Comparison of ENCODE assay signal across 26 cellular contexts in genomic region chr1:99594205-99594604, GRCh38. TPM values are rescaled to one million over a fixed set of nuclear protein-coding genes. Genes with fewer than 3 reads are reported as not detected.
DNase-seq lines count a peak whose midpoint lies in the region; ATAC-seq and TF ChIP-seq lines count a peak whose summit lies in the region.
"Had no signal": no experiment of that assay in that cellular context is flagged by ENCODE, and none has a peak within 500 bp of the region (broad histone marks: within the 10 kb centered on the region; RNA-seq: fewer than 3 reads in every experiment).

No MANE protein-coding gene starts in this region.

- H2BK120ac ChIP-seq in mesenchymal stem cell (ENCODE audit: low read depth, low read length) = no peak overlapping the region

- H3K23ac ChIP-seq in mesenchymal stem cell (ENCODE audit: low read length in 2 of 2) = no peak overlapping the region

- H4K20me1 ChIP-seq in PC-9 (ENCODE audit: insufficient read depth) = no peaks in the 10 kb centered on the region

- H3K27me3 Mint-ChIP-seq in activated CD8-positive, alpha-beta T cell treated with anti-CD3 and anti-CD28 coated beads, Interleukin-2, amount 10 ng/mL, durations not matched to agents 7 days and 5 days (ENCODE audit: low read depth) = peaks cover 2% of the 10 kb centered on the region

- H2BK5ac ChIP-seq in mesenchymal stem cell (ENCODE audit: low read depth, low read length, poor library complexity, severe bottlenecking) = no peak overlapping the region

- no peaks in the 10 kb centered on the region for H3K79me1 ChIP-seq in mesenchymal stem cell (replicated peaks; ENCODE audit: low read length, poor library complexity, severe bottlenecking)

- CTCF ChIA-PET in PC-9 (lab: Charles Lee) = no interaction called here
- CTCF ChIA-PET in activated CD8-positive, alpha-beta T cell treated with anti-CD3 and anti-CD28 coated beads, Interleukin-2, amount 10 ng/mL, durations not matched to agents 7 days and 5 days (lab: Charles Lee) = interaction anchor here (1.5 kb wide), 1 partner anchor 8 kb away, joined by 3 read pairs; no protein-coding TSS in a partner anchor

- H3K4me3 ChIP-seq in SK-N-MC (no peak overlapping the region), mesenchymal stem cell (ENCODE audit: insufficient read depth in 1 of 2, low read depth in 1 of 2, low read length in 2 of 2) (no peak overlapping the region), PC-9 (no peak overlapping the region)
- H3K4me3 ChIP-seq: A549, Peyer's patch had no signal

- H3K36me3 Mint-ChIP-seq in activated CD8-positive, alpha-beta T cell treated with anti-CD3 and anti-CD28 coated beads, Interleukin-2, amount 10 ng/mL, durations not matched to agents 7 days and 5 days (ENCODE audit: low read depth) = no peaks in the 10 kb centered on the region
- H3K36me3 Mint-ChIP-seq: CD14-positive monocyte; CD8-positive, alpha-beta memory T cell; IgD-negative memory B cell had no signal

- H3K79me2 ChIP-seq in PC-9 (ENCODE audit: low read depth) = no peaks in the 10 kb centered on the region

- H3K9ac ChIP-seq in SK-N-MC (ENCODE audit: insufficient read length) = no peak overlapping the region
- no peak overlapping the region for H3K9ac ChIP-seq in mesenchymal stem cell (ENCODE audit: low read length)

- peaks cover 2% of the 10 kb centered on the region for H3K4me1 ChIP-seq in mesenchymal stem cell (ENCODE audit: control insufficient read depth, insufficient read depth, low read depth, low read length)
- 0 out of 2 replicates have a peak, but pooled peaks cover 4% of the 10 kb centered on the region for H3K4me1 ChIP-seq in PC-9 (replicated peaks; ENCODE audit: insufficient read depth)
- H3K4me1 ChIP-seq: Peyer's patch had no signal

- H3K27ac ChIP-seq in SK-N-MC = 0 out of 2 replicates have a peak overlapping the region, but pooled peaks have one; percentile 39
- no peak overlapping the region for H3K27ac ChIP-seq in mesenchymal stem cell (ENCODE audit: low read length, poor library complexity, severe bottlenecking)
- H3K27ac ChIP-seq in PC-9 = no peak overlapping the region
- H3K27ac ChIP-seq: A549, Peyer's patch had no signal

- H3F3A ChIP-seq in PC-9 (ENCODE audit: insufficient read depth, low read depth) = no peaks in the 10 kb centered on the region

- H2BK15ac ChIP-seq in mesenchymal stem cell (ENCODE audit: low read depth, poor library complexity, severe bottlenecking) = no peak overlapping the region

- POLR2A ChIA-PET in PC-9 (lab: Charles Lee; ENCODE audit: unreplicated experiment) = no interaction called here
- POLR2A ChIA-PET in activated CD8-positive, alpha-beta T cell treated with anti-CD3 and anti-CD28 coated beads, Interleukin-2, amount 10 ng/mL, durations not matched to agents 7 days and 5 days (lab: Charles Lee) = no interaction called here

- H4K91ac ChIP-seq in mesenchymal stem cell (ENCODE audit: low read length) = no peak overlapping the region

- H4K8ac ChIP-seq in mesenchymal stem cell (ENCODE audit: low read length) = no peak overlapping the region

- H3K9me3 ChIP-seq in SK-N-MC (ENCODE audit: low read depth, low read length) (no peaks in the 10 kb centered on the region), mesenchymal stem cell (ENCODE audit: control insufficient read depth, low read length) (peaks cover 7% of the 10 kb centered on the region), PC-9 (ENCODE audit: insufficient read depth, low read depth) (no peaks in the 10 kb centered on the region)
- H3K9me3 ChIP-seq: A549, BE2C, Peyer's patch had no signal

- BruUV-seq in PC-9 (replicated peaks; lab: Mats Ljungman, UMichigan) = no TSS peak

- no peaks in the 10 kb centered on the region for H3K9me2 ChIP-seq in PC-9 (ENCODE audit: insufficient read depth)

- no peaks in the 10 kb centered on the region for H3K36me3 ChIP-seq in SK-N-MC (ENCODE audit: insufficient read depth, low read length)
- H3K36me3 ChIP-seq in mesenchymal stem cell (ENCODE audit: control insufficient read depth in 1 of 2, insufficient read depth in 2 of 2, low read depth in 1 of 2, low read length in 2 of 2) = no peaks in the 10 kb centered on the region
- no peaks in the 10 kb centered on the region for H3K36me3 ChIP-seq in PC-9 (ENCODE audit: low read depth)
- H3K36me3 ChIP-seq: BE2C, Peyer's patch had no signal

- H3K9me3 Mint-ChIP-seq in activated CD8-positive, alpha-beta T cell treated with anti-CD3 and anti-CD28 coated beads, Interleukin-2, amount 10 ng/mL, durations not matched to agents 7 days and 5 days (ENCODE audit: insufficient read depth) = no peaks in the 10 kb centered on the region

- no peak for ATAC-seq in activated CD8-positive, alpha-beta T cell treated with anti-CD3 and anti-CD28 coated beads, Interleukin-2, amount 10 ng/mL, durations not matched to agents 7 days and 5 days
- ATAC-seq: A549 had no signal

- no peak overlapping the region for H3K27ac Mint-ChIP-seq in activated CD8-positive, alpha-beta T cell treated with anti-CD3 and anti-CD28 coated beads, Interleukin-2, amount 10 ng/mL, durations not matched to agents 7 days and 5 days
- H3K27ac Mint-ChIP-seq: CD14-positive monocyte; CD8-positive, alpha-beta memory T cell; IgD-negative memory B cell had no signal

- H3K4me3 Mint-ChIP-seq in activated CD8-positive, alpha-beta T cell treated with anti-CD3 and anti-CD28 coated beads, Interleukin-2, amount 10 ng/mL, durations not matched to agents 7 days and 5 days = no peak overlapping the region
- H3K4me3 Mint-ChIP-seq: CD14-positive monocyte; CD8-positive, alpha-beta memory T cell; IgD-negative memory B cell had no signal

- H3K27me3 ChIP-seq in mesenchymal stem cell (ENCODE audit: control insufficient read depth in 1 of 2, insufficient read depth in 1 of 2, low read length in 2 of 2) (no peaks in the 10 kb centered on the region), PC-9 (ENCODE audit: insufficient read depth, low read depth) (no peaks in the 10 kb centered on the region)
- H3K27me3 ChIP-seq: BE2C, Peyer's patch had no signal

- TF ChIP-seq CTCF in PC-9 (conservative IDR thresholded peaks at IDR 0.05) = no peak

- H2AFZ ChIP-seq in mesenchymal stem cell (ENCODE audit: low read depth, low read length) = no peak overlapping the region
- H2AFZ ChIP-seq in PC-9 = no peak overlapping the region

- no peak overlapping the region for H2BK12ac ChIP-seq in mesenchymal stem cell (ENCODE audit: low read length in 2 of 2)

- no peak for DNase-seq in SK-N-MC (ENCODE audit: low read depth, low spot score)
- peak; percentile 73 to 78 for DNase-seq in dermis microvascular lymphatic vessel endothelial cell (ENCODE audit: low read depth in 2 of 2)
- DNase-seq in mesenchymal stem cell = no peak
- peak; percentile 44 for DNase-seq in pulmonary artery endothelial cell (ENCODE audit: low read depth, low spot score)
- no peak for DNase-seq in pons (ENCODE audit: low spot score)
- no peak for DNase-seq in PC-9
- DNase-seq in activated CD8-positive, alpha-beta T cell treated with anti-CD3 and anti-CD28 coated beads, Interleukin-2, amount 10 ng/mL, durations not matched to agents 7 days and 5 days = no peak
- no peak for DNase-seq in stimulated activated naive CD4-positive, alpha-beta T cell (lab: John Stamatoyannopoulos, UW)
- DNase-seq: BE2C; CD8-positive, alpha-beta memory T cell; DMS79 treated with DMSO at 0.1 percent for 48 hours; GF-D8; GOT3; HCEC 1CT; NCI-H1048; NCI-H1417; NCI-H1694 treated with DMSO at 0.1 percent for 48 hours; NCI-H2081; NCI-H2227 treated with DMSO at 0.1 percent for 48 hours; NCI-H526 treated with DMSO at 0.1 percent for 48 hours; Peyer's patch; SHP77 treated with DMSO at 0.1 percent for 48 hours had no signal

- intact Hi-C loops in PC-9 (cut with micrococcal nuclease; ENCODE audit: unreplicated experiment) = no loop called here

- 52% methylated on average over 2 of the region's 2 CpGs for WGBS in mesenchymal stem cell

- no peak overlapping the region for H3K14ac ChIP-seq in mesenchymal stem cell (ENCODE audit: low read length in 2 of 2)

- peak overlapping the region; percentile 54 for H2AK5ac ChIP-seq in mesenchymal stem cell (ENCODE audit: low read length, severe bottlenecking)

- no peaks in the 10 kb centered on the region for H3K4me1 Mint-ChIP-seq in activated CD8-positive, alpha-beta T cell treated with anti-CD3 and anti-CD28 coated beads, Interleukin-2, amount 10 ng/mL, durations not matched to agents 7 days and 5 days (ENCODE audit: low read depth)
- H3K4me1 Mint-ChIP-seq: CD14-positive monocyte; CD8-positive, alpha-beta memory T cell; IgD-negative memory B cell had no signal

- H3K4ac ChIP-seq in mesenchymal stem cell (ENCODE audit: low read depth in 1 of 2, low read length in 2 of 2) = no peak overlapping the region

- no peak overlapping the region for H3K4me2 ChIP-seq in mesenchymal stem cell (ENCODE audit: low read length, poor library complexity, severe bottlenecking)
- no peak overlapping the region for H3K4me2 ChIP-seq in PC-9
- H3K4me2 ChIP-seq: A549 had no signal

- H3K18ac ChIP-seq in mesenchymal stem cell (ENCODE audit: low read depth in 1 of 2, low read length in 2 of 2) = no peak overlapping the region

RNA-seq across cellular contexts. Expression of gene PALMD, which starts 51.7 kb away (rescaled TPM):
- 10.9 and 22.0 TPM in 2 replicates for total RNA-seq in dermis microvascular lymphatic vessel endothelial cell
- polyA plus RNA-seq in mesenchymal stem cell (2013, experiment 1 of 2) = 0.88 TPM
- 0.81 TPM for polyA plus RNA-seq in mesenchymal stem cell (2013, experiment 2 of 2)
- 71.1 and 103 TPM in 2 replicates for total RNA-seq in pulmonary artery endothelial cell
- total RNA-seq in PC-9 (2021) = 0.68 and 1.2 TPM in 2 replicates
- total RNA-seq in activated CD8-positive, alpha-beta T cell treated with anti-CD3 and anti-CD28 coated beads, Interleukin-2, amount 10 ng/mL, durations not matched to agents 7 days and 5 days = not detected
- total RNA-seq: CD8-positive, alpha-beta memory T cell; OCI-LY7 had no signal
- polyA plus RNA-seq: CD14-positive monocyte; CD8-positive, alpha-beta memory T cell; IgD-negative memory B cell had no signal

Comparison
In these comparisons a context has a peak if more than half of its experiments do, and no peak if none do; other contexts are left out.
1. DNase-seq: peak in dermis microvascular lymphatic vessel endothelial cell (2 of 2) and pulmonary artery endothelial cell (single experiment); none in SK-N-MC (single experiment), mesenchymal stem cell (single experiment), pons (single experiment), PC-9 (0 of 2), activated CD8-positive, alpha-beta T cell treated with anti-CD3 and anti-CD28 coated beads, Interleukin-2, amount 10 ng/mL, durations not matched to agents 7 days and 5 days (single experiment) and stimulated activated naive CD4-positive, alpha-beta T cell (0 of 6).